Comparison of ENCODE assay signal across 8 cellular contexts in the genomic region with DNA sequence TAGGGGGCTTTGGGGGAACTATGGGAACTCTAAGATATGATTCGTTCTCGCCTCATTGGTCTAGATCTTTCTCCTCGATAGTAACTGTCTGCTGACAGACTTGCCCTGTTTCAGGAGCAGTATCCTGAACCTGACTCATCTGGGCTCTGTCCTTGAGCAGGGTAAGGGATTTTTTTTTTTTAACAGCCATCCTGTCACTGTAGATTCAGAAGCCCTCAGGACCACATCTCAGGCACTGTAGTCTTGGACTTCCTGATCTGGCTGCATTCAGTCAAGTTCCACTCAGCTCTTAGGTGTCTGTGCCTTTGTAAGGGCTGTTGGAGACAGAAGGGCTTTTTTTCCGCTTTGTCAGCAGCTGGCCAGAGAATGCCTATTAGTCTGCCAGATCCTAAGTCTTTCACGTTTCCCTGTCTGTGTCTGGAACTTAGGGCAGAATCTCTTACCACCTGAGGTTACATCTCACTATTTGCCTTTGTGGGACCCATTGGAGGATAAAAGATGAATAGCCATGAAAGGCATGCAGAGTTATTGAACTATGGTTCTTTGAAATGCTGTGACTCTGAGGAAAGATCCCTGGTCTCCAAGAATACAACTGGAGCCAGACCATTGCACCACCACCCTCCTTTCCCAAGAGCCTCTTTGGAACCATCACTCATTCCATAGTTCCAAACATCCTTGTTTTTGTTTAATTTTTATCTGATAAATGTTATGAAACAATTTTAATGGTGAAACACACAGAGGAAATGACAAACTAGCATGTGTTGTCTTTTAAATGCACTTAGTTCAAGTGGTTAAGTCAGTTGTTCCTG. TPM values are rescaled to one million over a fixed set of nuclear protein-coding genes. Genes with fewer than 3 reads are reported as not detected.
DNase-seq lines count a peak whose midpoint lies in the region; FAIRE-seq and TF ChIP-seq lines count a peak whose summit lies in the region.

No MANE protein-coding gene starts in this region.

- H3K9me3 ChIP-seq in endodermal cell (ENCODE audit: control insufficient read depth, low read length) (no peaks in the 10 kb centered on the region), muscle layer of colon (ENCODE audit: low read length) (no peaks in the 10 kb centered on the region)

- H3K36me3 ChIP-seq in endodermal cell (ENCODE audit: control insufficient read depth, insufficient read depth, low read length) = no peaks in the 10 kb centered on the region
- H3K36me3 ChIP-seq in muscle layer of colon (ENCODE audit: insufficient read depth, low read length) = no peaks in the 10 kb centered on the region

- FAIRE-seq in urothelium cell line (lab: Jason Lieb, UNC) = no peak

- 81 to 86% methylated on average over 5 of the region's 5 CpGs for WGBS in endodermal cell (ENCODE audit: insufficient coverage in 1 of 2, insufficient read length in 1 of 2), 2 experiments

- peak; percentile 97 for DNase-seq in AG10803 (ENCODE audit: low read depth)
- DNase-seq in NCI-H2107 (lab: John Stamatoyannopoulos, UW) = peak; percentile 99
- no peak for DNase-seq in endodermal cell
- no peak for DNase-seq in LoVo (ENCODE audit: low spot score)
- DNase-seq in urothelium cell line (ENCODE audit: low spot score) = no peak
- no peak for DNase-seq in epidermal melanocyte (ENCODE audit: insufficient read length, low spot score)
- no peak for DNase-seq in ACHN

- no peaks in the 10 kb centered on the region for H3K36me3 Mint-ChIP-seq in endodermal cell (ENCODE audit: low read depth)

- H3K4me1 ChIP-seq in endodermal cell (ENCODE audit: control insufficient read depth, insufficient read depth, low read length) (peaks cover 29% of the 10 kb centered on the region), muscle layer of colon (ENCODE audit: insufficient read depth, low read length) (peaks cover 69% of the 10 kb centered on the region)

- H3K27me3 Mint-ChIP-seq in endodermal cell (ENCODE audit: insufficient read depth) = no peaks in the 10 kb centered on the region

- H3K4me3 ChIP-seq in AG10803 (ENCODE audit: low read length) (no peak overlapping the region), endodermal cell (ENCODE audit: low read length) (no peak overlapping the region), muscle layer of colon (ENCODE audit: low read depth in 1 of 2, low read length in 2 of 2) (no peak overlapping the region)

- H3K27me3 ChIP-seq in endodermal cell (ENCODE audit: control insufficient read depth, insufficient read depth, low read length, poor library complexity, severe bottlenecking) (no peaks in the 10 kb centered on the region), muscle layer of colon (ENCODE audit: control insufficient read depth in 1 of 2, insufficient read depth in 2 of 2, low read length in 2 of 2) (no peaks in the 10 kb centered on the region)

- peak overlapping the region; percentile 6 for H3K27ac Mint-ChIP-seq in endodermal cell

- in situ Hi-C loops in ACHN (cut with HindIII; ENCODE audit: low pct_ligation_motif_present, low pct_unique_long_range_greater_than_20kb, low sequenced_read_pairs) = no loop called here

- H3K9ac ChIP-seq in endodermal cell (ENCODE audit: extremely low read depth, low read length, poor library complexity, severe bottlenecking) (no peak overlapping the region), muscle layer of colon (ENCODE audit: low read length) (no peak overlapping the region)

- H3K4me1 Mint-ChIP-seq in endodermal cell = peaks cover 68% of the 10 kb centered on the region

- no peak for TF ChIP-seq CTCF in AG10803 (conservative IDR thresholded peaks at IDR 0.05; ENCODE audit: low read length)
- no peak for TF ChIP-seq CTCF in endodermal cell (conservative IDR thresholded peaks at IDR 0.05)

- H3K4me3 Mint-ChIP-seq in endodermal cell = no peak overlapping the region

- H3K27ac ChIP-seq in endodermal cell (ENCODE audit: low read depth, low read length) (peak overlapping the region; percentile 84), muscle layer of colon (ENCODE audit: low read depth, low read length) (peak overlapping the region; percentile 69)

- no peaks in the 10 kb centered on the region for H3K9me3 Mint-ChIP-seq in endodermal cell

RNA-seq across cellular contexts. Expression of gene MACF1, which starts 49.7 kb away (rescaled TPM):
- 100 to 1,000 TPM; 214 to 251 TPM for total RNA-seq in endodermal cell
- 89.7 TPM for polyA plus RNA-seq in endodermal cell (2013, experiment 1 of 2)
- 102 TPM for polyA plus RNA-seq in endodermal cell (2013, experiment 2 of 2)

Comparison
In these comparisons a context has a peak if more than half of its experiments do, and no peak if none do; other contexts are left out.
1. DNase-seq: peak in AG10803 (single experiment) and NCI-H2107 (single experiment); none in endodermal cell (single experiment), LoVo (single experiment), urothelium cell line (single experiment), epidermal melanocyte (single experiment) and ACHN (single experiment).